In the genomic region with DNA sequence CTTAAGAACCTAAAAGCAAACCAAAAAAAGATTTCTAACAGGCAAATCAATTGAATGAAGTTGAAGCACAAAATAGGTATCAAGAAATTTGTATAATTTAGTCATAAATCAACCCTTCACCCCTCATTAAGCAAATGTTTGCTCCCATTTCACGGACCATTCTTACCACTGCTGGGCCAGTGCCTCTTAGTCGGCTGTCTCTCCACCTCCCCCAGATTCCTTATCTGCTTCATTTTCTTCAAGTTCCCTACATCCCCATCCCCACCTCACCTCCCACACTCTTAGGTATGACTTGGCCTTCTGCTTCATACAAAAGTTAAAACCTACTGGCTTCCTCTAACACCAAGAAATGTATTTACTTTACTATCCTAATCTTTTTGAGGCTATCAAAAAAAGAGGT, we compare ENCODE assay signal across 1 cellular context.
TF ChIP-seq lines count a peak whose summit lies in the region.

No MANE protein-coding gene starts in this region.

TF ChIP-seq in WTC11, 78 proteins besides CTCF, POLR2A, EP300 and RAD21 (continued from another document):
- TF ChIP-seq TEAD1 (CRISPR knock-in tag; IDR thresholded peaks at IDR 0.05) (no peak), SMAD3 (CRISPR knock-in tag; IDR thresholded peaks at IDR 0.05; ENCODE audit: borderline replicate concordance) (no peak), PRRX2 (CRISPR knock-in tag; IDR thresholded peaks at IDR 0.05) (no peak), NR3C1 (CRISPR knock-in tag; conservative IDR thresholded peaks at IDR 0.05; ENCODE audit: low read depth) (no peak), ZNF317 (CRISPR knock-in tag; IDR thresholded peaks at IDR 0.05; ENCODE audit: borderline replicate concordance, low read depth) (0 out of 2 replicates have a peak, but pooled peaks have one; percentile 65), TP53 (CRISPR knock-in tag; IDR thresholded peaks at IDR 0.05) (no peak)
- TF ChIP-seq, protein P1, sequence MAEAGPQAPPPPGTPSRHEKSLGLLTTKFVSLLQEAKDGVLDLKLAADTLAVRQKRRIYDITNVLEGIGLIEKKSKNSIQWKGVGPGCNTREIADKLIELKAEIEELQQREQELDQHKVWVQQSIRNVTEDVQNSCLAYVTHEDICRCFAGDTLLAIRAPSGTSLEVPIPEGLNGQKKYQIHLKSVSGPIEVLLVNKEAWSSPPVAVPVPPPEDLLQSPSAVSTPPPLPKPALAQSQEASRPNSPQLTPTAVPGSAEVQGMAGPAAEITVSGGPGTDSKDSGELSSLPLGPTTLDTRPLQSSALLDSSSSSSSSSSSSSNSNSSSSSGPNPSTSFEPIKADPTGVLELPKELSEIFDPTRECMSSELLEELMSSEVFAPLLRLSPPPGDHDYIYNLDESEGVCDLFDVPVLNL (CRISPR knock-in tag; IDR thresholded peaks at IDR 0.05; ENCODE audit: borderline replicate concordance, low read depth) = no peak
- TF ChIP-seq, protein P2, sequence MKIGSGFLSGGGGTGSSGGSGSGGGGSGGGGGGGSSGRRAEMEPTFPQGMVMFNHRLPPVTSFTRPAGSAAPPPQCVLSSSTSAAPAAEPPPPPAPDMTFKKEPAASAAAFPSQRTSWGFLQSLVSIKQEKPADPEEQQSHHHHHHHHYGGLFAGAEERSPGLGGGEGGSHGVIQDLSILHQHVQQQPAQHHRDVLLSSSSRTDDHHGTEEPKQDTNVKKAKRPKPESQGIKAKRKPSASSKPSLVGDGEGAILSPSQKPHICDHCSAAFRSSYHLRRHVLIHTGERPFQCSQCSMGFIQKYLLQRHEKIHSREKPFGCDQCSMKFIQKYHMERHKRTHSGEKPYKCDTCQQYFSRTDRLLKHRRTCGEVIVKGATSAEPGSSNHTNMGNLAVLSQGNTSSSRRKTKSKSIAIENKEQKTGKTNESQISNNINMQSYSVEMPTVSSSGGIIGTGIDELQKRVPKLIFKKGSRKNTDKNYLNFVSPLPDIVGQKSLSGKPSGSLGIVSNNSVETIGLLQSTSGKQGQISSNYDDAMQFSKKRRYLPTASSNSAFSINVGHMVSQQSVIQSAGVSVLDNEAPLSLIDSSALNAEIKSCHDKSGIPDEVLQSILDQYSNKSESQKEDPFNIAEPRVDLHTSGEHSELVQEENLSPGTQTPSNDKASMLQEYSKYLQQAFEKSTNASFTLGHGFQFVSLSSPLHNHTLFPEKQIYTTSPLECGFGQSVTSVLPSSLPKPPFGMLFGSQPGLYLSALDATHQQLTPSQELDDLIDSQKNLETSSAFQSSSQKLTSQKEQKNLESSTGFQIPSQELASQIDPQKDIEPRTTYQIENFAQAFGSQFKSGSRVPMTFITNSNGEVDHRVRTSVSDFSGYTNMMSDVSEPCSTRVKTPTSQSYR (CRISPR knock-in tag; IDR thresholded peaks at IDR 0.05) = no peak
